7 cellular contexts compared by ENCODE assay signal in the genomic region with DNA sequence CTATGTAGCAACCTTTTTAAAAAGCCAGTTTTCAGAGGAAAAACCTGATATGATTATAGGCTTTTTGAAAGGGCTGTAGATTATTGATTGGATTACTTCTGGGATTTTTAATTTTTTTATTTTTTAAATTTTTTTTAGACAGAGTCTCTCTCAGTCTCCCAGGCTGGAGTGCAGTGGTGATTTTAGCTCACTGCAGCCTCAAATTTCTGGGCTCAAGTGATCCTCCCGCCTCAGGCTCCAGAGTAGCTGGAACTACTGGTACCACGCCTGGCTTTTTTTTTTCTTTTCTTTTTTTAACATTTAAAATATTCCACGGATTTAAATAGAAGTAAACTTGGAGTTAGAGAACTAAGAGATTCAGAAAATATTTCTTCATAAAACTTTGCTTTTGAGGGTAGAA. TPM values are rescaled to one million over a fixed set of nuclear protein-coding genes. Genes with fewer than 3 reads are reported as not detected.
DNase-seq lines count a peak whose midpoint lies in the region; ATAC-seq and TF ChIP-seq lines count a peak whose summit lies in the region.

No MANE protein-coding gene starts in this region.

- H3K36me3 ChIP-seq in rectal smooth muscle tissue (ENCODE audit: control insufficient read depth, insufficient read depth, low read length) = peaks cover 4% of the 10 kb centered on the region

- H3K27me3 Mint-ChIP-seq in effector memory CD8-positive, alpha-beta T cell = no peaks in the 10 kb centered on the region

- peaks cover 40% of the 10 kb centered on the region for H3K36me3 Mint-ChIP-seq in effector memory CD8-positive, alpha-beta T cell (ENCODE audit: insufficient read depth)

- DNase-seq in GM12865 (ENCODE audit: low read depth) (no peak), OCI-M1 (lab: John Stamatoyannopoulos, UW) (peak; percentile 13), NCI-H1105 treated with DMSO at 0.1 percent for 48 hours (lab: John Stamatoyannopoulos, UW) (no peak)
- no peak for DNase-seq in effector memory CD8-positive, alpha-beta T cell

- H3K4me3 Mint-ChIP-seq in effector memory CD8-positive, alpha-beta T cell = peak overlapping the region; percentile 94 to 95

- H3K4me1 Mint-ChIP-seq in effector memory CD8-positive, alpha-beta T cell (ENCODE audit: low read depth in 2 of 2) = peaks cover 17 to 34% of the 10 kb centered on the region in 2 donors

- no peak for TF ChIP-seq CTCF in GM12865 (IDR thresholded peaks at IDR 0.05; ENCODE audit: insufficient read depth, low read depth, low read length, missing control alignments)

- no peak overlapping the region for H3K9ac ChIP-seq in rectal smooth muscle tissue (ENCODE audit: low read length)

- H3K4me3 ChIP-seq in GM12865 (ENCODE audit: low read depth, low read length) (peak overlapping the region; percentile 82), rectal smooth muscle tissue (ENCODE audit: low read length) (peak overlapping the region; percentile 96)

- no peak overlapping the region for H3K27ac ChIP-seq in rectal smooth muscle tissue (ENCODE audit: low read depth, low read length)

- peak overlapping the region; percentile 94 for H3K27ac Mint-ChIP-seq in effector memory CD8-positive, alpha-beta T cell

- no peaks in the 10 kb centered on the region for H3K27me3 ChIP-seq in rectal smooth muscle tissue (ENCODE audit: control insufficient read depth, insufficient read depth, low read length)

- peaks cover 3% of the 10 kb centered on the region for H3K4me1 ChIP-seq in rectal smooth muscle tissue (ENCODE audit: control insufficient read depth, insufficient read depth, low read length)

- no peak for ATAC-seq in effector memory CD8-positive, alpha-beta T cell (replicated peaks)
- ATAC-seq in esophagus mucosa = no peak
- no peak for ATAC-seq in HG03460 (IDR thresholded peaks at IDR 0.05; ENCODE audit: unreplicated experiment)

- no peaks in the 10 kb centered on the region for H3K9me3 Mint-ChIP-seq in effector memory CD8-positive, alpha-beta T cell

RNA-seq across cellular contexts. Expression of a gene that starts 1.2 kb away (rescaled TPM):
- 39.9 TPM for total RNA-seq in esophagus mucosa
